Comparison of ENCODE assay signal across 21 cellular contexts in the genomic region with DNA sequence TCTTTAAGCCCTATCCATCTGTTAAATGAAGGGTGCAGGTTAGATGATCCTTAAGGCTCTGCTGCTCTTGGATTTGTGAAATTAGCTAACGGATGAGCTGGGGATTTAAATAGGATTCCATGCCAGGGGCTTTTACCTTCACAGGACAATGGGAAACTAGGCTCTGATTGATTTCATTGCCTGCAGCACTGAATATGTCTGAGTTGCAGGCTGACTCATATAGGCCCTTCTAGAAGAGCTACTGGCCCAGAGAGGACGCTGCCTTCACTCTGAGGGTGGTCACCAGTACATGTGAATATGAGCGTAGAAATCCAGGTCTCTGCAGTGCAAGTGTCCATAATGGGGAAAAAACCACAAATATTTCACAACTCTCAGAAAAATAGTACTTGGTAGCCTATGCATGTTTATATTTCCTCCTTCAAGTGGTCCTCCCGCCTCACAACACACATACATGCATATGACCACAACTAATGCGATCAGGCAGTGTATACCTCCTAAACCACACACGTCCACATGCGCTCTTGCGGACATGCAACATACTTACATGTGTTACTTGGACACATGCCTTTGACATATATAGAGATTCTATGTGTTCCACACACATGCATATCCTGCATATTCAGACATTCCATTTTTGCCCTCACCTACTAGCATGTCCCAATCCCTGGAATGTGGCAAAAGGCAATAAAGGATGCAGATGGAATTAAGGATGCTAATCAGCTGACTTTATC.
DNase-seq lines count a peak whose midpoint lies in the region; ATAC-seq and TF ChIP-seq lines count a peak whose summit lies in the region.
"Had no signal": no experiment of that assay in that cellular context is flagged by ENCODE, and none has a peak within 500 bp of the region (broad histone marks: within the 10 kb centered on the region; RNA-seq: fewer than 3 reads in every experiment).

No MANE protein-coding gene starts in this region.

- H3K4me2 ChIP-seq in SK-N-SH = no peak overlapping the region
- H3K4me2 ChIP-seq: GM23338, hepatocyte had no signal

- H3K27me3 ChIP-seq in SK-N-SH (ENCODE audit: insufficient read depth) = no peaks in the 10 kb centered on the region
- no peaks in the 10 kb centered on the region for H3K27me3 ChIP-seq in gastrocnemius medialis
- H3K27me3 ChIP-seq in psoas muscle (ENCODE audit: insufficient read depth in 3 of 3, low read length in 2 of 3) = no peaks in the 10 kb centered on the region
- H3K27me3 ChIP-seq: adrenal gland, hepatocyte had no signal

- H2AFZ ChIP-seq in SK-N-SH (ENCODE audit: low read depth) = no peak overlapping the region
- H2AFZ ChIP-seq: GM23338, hepatocyte had no signal

- in situ Hi-C loops in gastrocnemius medialis (cut with MboI; ENCODE audit: low sequenced_read_pairs in 4 of 4) = no loop called here

- H3K36me3 ChIP-seq in SK-N-SH (replicated peaks in 1 of 2; ENCODE audit: control insufficient read depth in 1 of 2, insufficient read depth in 2 of 2, low read length in 1 of 2) (no peaks in the 10 kb centered on the region), gastrocnemius medialis (no peaks in the 10 kb centered on the region), psoas muscle (ENCODE audit: insufficient read depth in 1 of 2, low read depth in 1 of 2) (no peaks in the 10 kb centered on the region)
- H3K36me3 ChIP-seq: adrenal gland had no signal

- H3K27ac ChIP-seq in SK-N-SH (ENCODE audit: low read depth in 2 of 2, low read length in 1 of 2) (peak overlapping the region in 1 of 2 experiments; percentile 33; a peak in 2 of 4 replicates), gastrocnemius medialis (peak overlapping the region; percentile 93 to 96 (median 95)), psoas muscle (no peak overlapping the region)
- H3K27ac ChIP-seq: adrenal gland, hepatocyte had no signal

- H3K4me1 ChIP-seq in SK-N-SH (ENCODE audit: control insufficient read depth in 1 of 2, insufficient read depth in 2 of 2, low read depth in 1 of 2, low read length in 1 of 2) = peaks cover 0 to 30% of the 10 kb centered on the region in 2 experiments; a peak in 2 of 4 replicates
- peaks cover 43 to 46% of the 10 kb centered on the region in 2 donors for H3K4me1 ChIP-seq in gastrocnemius medialis
- H3K4me1 ChIP-seq in psoas muscle = peaks cover 49% of the 10 kb centered on the region

- TF ChIP-seq EP300 in SK-N-SH (IDR thresholded peaks at IDR 0.05; ENCODE audit: borderline replicate concordance in 1 of 2, low read depth in 1 of 2, low read length in 1 of 2) = no peak

- DNase-seq in SK-N-SH = no peak
- peak; percentile 36 for DNase-seq in NOMO-1 treated with DMSO at 0.1 percent for 48 hours (lab: John Stamatoyannopoulos, UW; ENCODE audit: unreplicated experiment)
- DNase-seq in choroid plexus epithelial cell (ENCODE audit: low read depth) = peak; percentile 77
- no peak for DNase-seq in gastrocnemius medialis
- no peak for DNase-seq in GM19238 (ENCODE audit: insufficient read length, low spot score)
- DNase-seq in GM19240 (ENCODE audit: insufficient read length, low spot score) = no peak
- no peak for DNase-seq in psoas muscle
- DNase-seq: 8988T; activated CD4-positive, alpha-beta T cell treated with anti-CD3 and anti-CD28 coated beads for 36 hours; activated effector memory CD4-positive, alpha-beta T cell treated with Interleukin-2 at 50 U/mL for 16 hours; cerebellar nuclear complex; COR-L47; naive thymus-derived CD8-positive, alpha-beta T cell; NCI-H774; posterior cingulate gyrus; stimulated activated CD4-positive, alpha-beta T cell treated with anti-CD3 and anti-CD28 coated beads, Interleukin-4, amount 100 ng/mL, for 4 hours had no signal

- WGBS in SK-N-SH (ENCODE audit: low lambda C conversion rate) = 66% methylated on average over 8 of the region's 8 CpGs
- 79 to 97% (median 94%) methylated on average over 8 of the region's 8 CpGs for WGBS in psoas muscle, 3 donors

- ATAC-seq in SK-N-SH treated with all-trans-retinoic acid at 6 μM for 48 hours = no peak
- ATAC-seq in gastrocnemius medialis = no peak
- ATAC-seq in psoas muscle = no peak
- ATAC-seq: activated CD4-positive, alpha-beta T cell treated with anti-CD3 and anti-CD28 coated beads for 36 hours; GM23338; naive thymus-derived CD8-positive, alpha-beta T cell had no signal

- no peaks in the 10 kb centered on the region for H3F3A ChIP-seq in SK-N-SH (replicated peaks; ENCODE audit: insufficient read depth)

- POLR2A ChIA-PET in SK-N-SH (lab: Yijun Ruan, JAX) = no interaction called here

- H3K9me2 ChIP-seq in SK-N-SH = no peaks in the 10 kb centered on the region

- H3K79me2 ChIP-seq in SK-N-SH (ENCODE audit: insufficient read depth) = peaks cover 21% of the 10 kb centered on the region
- H3K79me2 ChIP-seq: hepatocyte had no signal

- no peak overlapping the region for H3K9ac ChIP-seq in SK-N-SH

- intact Hi-C loops in gastrocnemius medialis (cut with DNase I; ENCODE audit: low total_unique reads) (loop anchor here (2.0 to 5.0 kb wide), 4 partner anchors 53 to 275 kb away; no protein-coding TSS in a partner anchor), psoas muscle (cut with DNase I) (loop anchor here in 1 of 2 donors (5.0 kb wide), 3 partner anchors 45 to 130 kb away; no protein-coding TSS in a partner anchor)

- H4K20me1 ChIP-seq in SK-N-SH (ENCODE audit: insufficient read depth) = no peaks in the 10 kb centered on the region

- CTCF ChIA-PET in SK-N-SH (lab: Yijun Ruan, JAX) = no interaction called here

- no peak for TF ChIP-seq POLR2A in gastrocnemius medialis (IDR thresholded peaks at IDR 0.05)

- H3K4me3 ChIP-seq in SK-N-SH (ENCODE audit: low read depth in 2 of 2, low read length in 1 of 2) (no peak overlapping the region), choroid plexus epithelial cell (ENCODE audit: low read depth, low read length) (no peak overlapping the region), gastrocnemius medialis (no peak overlapping the region), psoas muscle (no peak overlapping the region)
- H3K4me3 ChIP-seq: adrenal gland, GM23338, hepatocyte, skin epidermis had no signal

- TF ChIP-seq CTCF in SK-N-SH (IDR thresholded peaks at IDR 0.05) (no peak), choroid plexus epithelial cell (conservative IDR thresholded peaks at IDR 0.05; ENCODE audit: low read depth, low read length) (no peak), gastrocnemius medialis (IDR thresholded peaks at IDR 0.05 in 4 of 5, conservative IDR thresholded peaks at IDR 0.05 in 1 of 5) (no peak), psoas muscle (IDR thresholded peaks at IDR 0.05) (no peak)

- TF ChIP-seq RAD21 in SK-N-SH (IDR thresholded peaks at IDR 0.05; ENCODE audit: low read length) = no peak

- H3K9me3 ChIP-seq in SK-N-SH = no peaks in the 10 kb centered on the region
- H3K9me3 ChIP-seq in gastrocnemius medialis = no peaks in the 10 kb centered on the region
- no peaks in the 10 kb centered on the region for H3K9me3 ChIP-seq in psoas muscle
- H3K9me3 ChIP-seq: adrenal gland had no signal

TF ChIP-seq in SK-N-SH, 30 proteins besides CTCF, POLR2A, EP300 and RAD21:
- 0 out of 2 replicates have a peak, but pooled peaks have one; percentile 7 for TF ChIP-seq PBX3 (IDR thresholded peaks at IDR 0.05)
- TF ChIP-seq TEAD4 (IDR thresholded peaks at IDR 0.05; ENCODE audit: borderline replicate concordance, insufficient read depth) = no peak
- peak; percentile 16; the same call in 1 of the 2 replicates for TF ChIP-seq FOSL2 (IDR thresholded peaks at IDR 0.05; ENCODE audit: borderline replicate concordance, low read depth)

TF ChIP-seq in SK-N-SH treated with all-trans-retinoic acid at 6 μM for 48 hours, 23 proteins besides CTCF, POLR2A, EP300 and RAD21:
- no peak for TF ChIP-seq ESRRG (CRISPR knock-in tag; IDR thresholded peaks at IDR 0.05)
- no peak for TF ChIP-seq ISL1 (CRISPR knock-in tag; IDR thresholded peaks at IDR 0.05)
- TF ChIP-seq ZFP3 (CRISPR knock-in tag; IDR thresholded peaks at IDR 0.05) = no peak
- TF ChIP-seq SNAI2 (CRISPR knock-in tag; IDR thresholded peaks at IDR 0.05) = no peak
- TF ChIP-seq RARB (CRISPR knock-in tag; IDR thresholded peaks at IDR 0.05) = no peak
- TF ChIP-seq, protein P1, sequence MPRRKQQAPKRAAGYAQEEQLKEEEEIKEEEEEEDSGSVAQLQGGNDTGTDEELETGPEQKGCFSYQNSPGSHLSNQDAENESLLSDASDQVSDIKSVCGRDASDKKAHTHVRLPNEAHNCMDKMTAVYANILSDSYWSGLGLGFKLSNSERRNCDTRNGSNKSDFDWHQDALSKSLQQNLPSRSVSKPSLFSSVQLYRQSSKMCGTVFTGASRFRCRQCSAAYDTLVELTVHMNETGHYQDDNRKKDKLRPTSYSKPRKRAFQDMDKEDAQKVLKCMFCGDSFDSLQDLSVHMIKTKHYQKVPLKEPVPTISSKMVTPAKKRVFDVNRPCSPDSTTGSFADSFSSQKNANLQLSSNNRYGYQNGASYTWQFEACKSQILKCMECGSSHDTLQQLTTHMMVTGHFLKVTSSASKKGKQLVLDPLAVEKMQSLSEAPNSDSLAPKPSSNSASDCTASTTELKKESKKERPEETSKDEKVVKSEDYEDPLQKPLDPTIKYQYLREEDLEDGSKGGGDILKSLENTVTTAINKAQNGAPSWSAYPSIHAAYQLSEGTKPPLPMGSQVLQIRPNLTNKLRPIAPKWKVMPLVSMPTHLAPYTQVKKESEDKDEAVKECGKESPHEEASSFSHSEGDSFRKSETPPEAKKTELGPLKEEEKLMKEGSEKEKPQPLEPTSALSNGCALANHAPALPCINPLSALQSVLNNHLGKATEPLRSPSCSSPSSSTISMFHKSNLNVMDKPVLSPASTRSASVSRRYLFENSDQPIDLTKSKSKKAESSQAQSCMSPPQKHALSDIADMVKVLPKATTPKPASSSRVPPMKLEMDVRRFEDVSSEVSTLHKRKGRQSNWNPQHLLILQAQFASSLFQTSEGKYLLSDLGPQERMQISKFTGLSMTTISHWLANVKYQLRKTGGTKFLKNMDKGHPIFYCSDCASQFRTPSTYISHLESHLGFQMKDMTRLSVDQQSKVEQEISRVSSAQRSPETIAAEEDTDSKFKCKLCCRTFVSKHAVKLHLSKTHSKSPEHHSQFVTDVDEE (CRISPR knock-in tag; IDR thresholded peaks at IDR 0.05) = no peak
TF ChIP-seq in SK-N-SH treated with all-trans-retinoic acid at 6 μM for 48 hours: peak in this region for 0.

Comparison
In these comparisons a context has a peak if more than half of its experiments do, and no peak if none do; other contexts are left out.
1. DNase-seq: peak in NOMO-1 treated with DMSO at 0.1 percent for 48 hours (single experiment) and choroid plexus epithelial cell (single experiment); none in SK-N-SH (single experiment), gastrocnemius medialis (0 of 2), GM19238 (single experiment), GM19240 (single experiment) and psoas muscle (0 of 2).